ENCODE assay signal across 17 cellular contexts in the genomic region with DNA sequence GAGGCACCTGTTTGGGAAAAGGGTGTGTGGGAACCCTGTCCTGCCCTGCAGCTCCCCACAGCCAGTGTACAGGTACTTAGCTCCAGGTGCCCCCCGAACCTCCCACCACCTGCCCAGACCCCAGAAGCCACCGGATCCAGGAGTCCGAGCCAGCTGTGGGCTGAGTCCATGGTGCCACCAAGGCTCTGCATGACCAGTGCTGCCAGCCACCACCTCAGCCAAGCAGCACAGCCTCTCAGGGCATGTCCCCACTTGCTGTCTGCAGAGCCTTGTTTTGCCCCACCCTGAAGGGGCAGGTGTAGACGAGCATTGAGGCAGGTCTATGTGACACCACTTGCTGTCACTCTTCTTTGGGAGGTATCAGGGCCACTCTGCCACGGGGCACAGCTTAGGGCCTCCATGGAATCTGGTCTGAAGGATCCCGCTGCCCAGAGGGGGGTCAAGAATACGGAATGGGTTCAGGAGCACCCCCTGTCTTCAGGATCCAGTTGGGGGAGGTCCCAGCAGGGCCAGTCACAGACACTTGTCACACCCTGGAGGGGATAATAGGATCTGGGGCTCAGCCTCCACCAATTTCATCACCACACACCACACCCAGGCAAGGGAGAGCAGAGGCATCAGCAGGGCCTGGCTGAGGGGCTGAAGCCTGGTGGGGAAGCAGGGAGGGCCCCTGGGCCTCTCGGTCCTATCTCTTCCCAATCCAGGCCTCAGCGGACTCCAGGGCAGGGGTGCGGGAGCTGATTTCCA. TPM values are rescaled to one million over a fixed set of nuclear protein-coding genes. Genes with fewer than 3 reads are reported as not detected.
DNase-seq lines count a peak whose midpoint lies in the region; ATAC-seq and TF ChIP-seq lines count a peak whose summit lies in the region.
"Had no signal": no experiment of that assay in that cellular context is flagged by ENCODE, and none has a peak within 500 bp of the region (broad histone marks: within the 10 kb centered on the region; RNA-seq: fewer than 3 reads in every experiment).

No MANE protein-coding gene starts in this region.

- DNase-seq in H7 (peak; percentile 51), PC-3 (no peak), trophoblast cell (no peak), omental fat pad (ENCODE audit: low spot score) (no peak), T-cell (no peak), COLO668 (lab: John Stamatoyannopoulos, UW; ENCODE audit: unreplicated experiment) (no peak)
- DNase-seq: activated CD4-positive, alpha-beta memory T cell treated with anti-CD3 and anti-CD28 coated beads for 36 hours; activated T-cell treated with anti-CD3 and anti-CD28 coated beads, Interleukin-2, amount 50 U/mL, for 48 hours; brain microvascular endothelial cell; immature natural killer cell; NCI-H2081 treated with DMSO at 0.1 percent for 48 hours; NK-92 treated with Interleukin-12 subunit alpha and Interleukin-12 subunit beta, amount 100 ng/mL, for 24 hours had no signal

- H3K18ac ChIP-seq in trophoblast cell (ENCODE audit: low read length), result peak overlapping the region; percentile 62

- H4K91ac ChIP-seq in trophoblast cell (ENCODE audit: low read depth, low read length), result peak overlapping the region; percentile 53

- peak overlapping the region; percentile 77 for H2BK12ac ChIP-seq in trophoblast cell (ENCODE audit: low read length)

- no CpG with 5 or more reads among the region's 10 CpGs for WGBS in trophoblast cell (ENCODE audit: extremely low coverage, insufficient coverage, insufficient read length)

- ATAC-seq in PC-3 (no peak), esophagus mucosa (peak; percentile 70), omental fat pad (ENCODE audit: low FRiP score) (no peak), GM18858 (IDR thresholded peaks at IDR 0.05; ENCODE audit: unreplicated experiment) (no peak), T-cell (replicated peaks in 1 of 4) (no peak)

- no peaks in the 10 kb centered on the region for H3K27me3 ChIP-seq in H7 (ENCODE audit: control insufficient read depth, insufficient read depth, low read length)
- H3K27me3 ChIP-seq in PC-3 (ENCODE audit: low read length), result no peaks in the 10 kb centered on the region
- H3K27me3 ChIP-seq in trophoblast cell (ENCODE audit: insufficient read depth, low read length), result no peaks in the 10 kb centered on the region
- H3K27me3 ChIP-seq: brain microvascular endothelial cell had no signal

- no peaks in the 10 kb centered on the region for H3K36me3 Mint-ChIP-seq in T-cell
- H3K36me3 Mint-ChIP-seq: activated CD4-positive, alpha-beta memory T cell treated with anti-CD3 and anti-CD28 coated beads for 36 hours; immature natural killer cell had no signal

- H3K79me2 ChIP-seq in PC-3 (ENCODE audit: low read length), result peaks cover 49% of the 10 kb centered on the region
- peaks cover 2% of the 10 kb centered on the region for H3K79me2 ChIP-seq in trophoblast cell (ENCODE audit: control insufficient read depth, insufficient read depth, low read length, poor library complexity)

- H3K23ac ChIP-seq in trophoblast cell (ENCODE audit: low read length), result no peak overlapping the region

- H3K27me3 Mint-ChIP-seq in T-cell, result peaks cover 6 to 9% of the 10 kb centered on the region in 2 donors

- no peak overlapping the region for H4K12ac ChIP-seq in trophoblast cell (ENCODE audit: low read depth, low read length)

- no peak overlapping the region for H4K8ac ChIP-seq in trophoblast cell (ENCODE audit: low read depth, low read length)

- intact Hi-C loops in PC-3 (cut with micrococcal nuclease), result loop anchor here (5.0 kb wide), 1 partner anchor 37 kb away; no protein-coding TSS in a partner anchor

- POLR2A ChIA-PET in PC-3 (lab: Charles Lee; ENCODE audit: unreplicated experiment) (no interaction called here), T-cell (lab: Charles Lee) (no interaction called here)

- no TSS peak for BruUV-seq in PC-3 (replicated peaks; lab: Mats Ljungman, UMichigan)

- H2BK5ac ChIP-seq in trophoblast cell (ENCODE audit: low read depth, low read length, poor library complexity), result no peak overlapping the region

- no peaks in the 10 kb centered on the region for H3K9me2 ChIP-seq in PC-3 (replicated peaks; ENCODE audit: low read length)

- H3K9me3 Mint-ChIP-seq in T-cell, result no peaks in the 10 kb centered on the region
- H3K9me3 Mint-ChIP-seq: activated CD4-positive, alpha-beta memory T cell treated with anti-CD3 and anti-CD28 coated beads for 36 hours; dendritic cell treated with granulocyte-macrophage colony-stimulating factor and Interleukin-4, amounts not matched to agents 40 ng/mL and 50 ng/mL, for 4 days; immature natural killer cell; nephron had no signal

- H3K4ac ChIP-seq in trophoblast cell (ENCODE audit: low read depth, low read length), result no peak overlapping the region

- no peaks in the 10 kb centered on the region for H3K36me3 ChIP-seq in H7 (replicated peaks; ENCODE audit: control insufficient read depth, insufficient read depth, low read length)
- H3K36me3 ChIP-seq in PC-3 (ENCODE audit: low read depth, low read length), result no peaks in the 10 kb centered on the region
- H3K36me3 ChIP-seq in trophoblast cell (ENCODE audit: control insufficient read depth in 1 of 2, insufficient read depth in 2 of 2, low read length in 2 of 2), result no peaks in the 10 kb centered on the region
- H3K36me3 ChIP-seq: brain microvascular endothelial cell had no signal

- peak overlapping the region; percentile 67 for H2BK120ac ChIP-seq in trophoblast cell (ENCODE audit: insufficient read depth, low read length, poor library complexity)

- no peak overlapping the region for H3K9ac ChIP-seq in PC-3 (ENCODE audit: low read length)
- no peak overlapping the region for H3K9ac ChIP-seq in trophoblast cell (ENCODE audit: low read length)

- peaks cover 86% of the 10 kb centered on the region for H3K4me1 ChIP-seq in PC-3 (ENCODE audit: insufficient read depth, low read length)
- peaks cover 10 to 17% of the 10 kb centered on the region in 2 experiments for H3K4me1 ChIP-seq in trophoblast cell (ENCODE audit: control insufficient read depth in 1 of 2, insufficient read depth in 2 of 2, low read length in 2 of 2)

- H3K27ac Mint-ChIP-seq in T-cell, result no peak overlapping the region
- H3K27ac Mint-ChIP-seq: activated CD4-positive, alpha-beta memory T cell treated with anti-CD3 and anti-CD28 coated beads for 36 hours; dendritic cell treated with granulocyte-macrophage colony-stimulating factor and Interleukin-4, amounts not matched to agents 40 ng/mL and 50 ng/mL, for 4 days; immature natural killer cell had no signal

- H3K4me3 ChIP-seq in H7 (ENCODE audit: insufficient read depth, low read depth, low read length), result no peak overlapping the region
- no peak overlapping the region for H3K4me3 ChIP-seq in PC-3 (ENCODE audit: low read length)
- H3K4me3 ChIP-seq in trophoblast cell (ENCODE audit: low read depth, low read length), result no peak overlapping the region

- peak overlapping the region; percentile 92 for H2AK5ac ChIP-seq in trophoblast cell (ENCODE audit: low read length)

- no peak overlapping the region for H3K4me2 ChIP-seq in PC-3 (ENCODE audit: low read length)
- no peak overlapping the region for H3K4me2 ChIP-seq in trophoblast cell (ENCODE audit: low read length)

- peak overlapping the region; percentile 59 for H3K14ac ChIP-seq in trophoblast cell (ENCODE audit: low read length)

- H3F3A ChIP-seq in PC-3 (ENCODE audit: low read length, unreplicated experiment), result no peaks in the 10 kb centered on the region

- no peaks in the 10 kb centered on the region for H3K9me3 ChIP-seq in PC-3 (ENCODE audit: low read length)
- no peaks in the 10 kb centered on the region for H3K9me3 ChIP-seq in trophoblast cell (ENCODE audit: insufficient read depth, low read depth, low read length)

- H3K27ac ChIP-seq in PC-3 (ENCODE audit: low read length), result peak overlapping the region; percentile 87; the same call in 1 of the 2 replicates
- no peak overlapping the region for H3K27ac ChIP-seq in trophoblast cell (ENCODE audit: low read depth, low read length)
- H3K27ac ChIP-seq: brain microvascular endothelial cell had no signal

- peaks cover 0 to 5% (median 4%) of the 10 kb centered on the region in 3 donors for H3K4me1 Mint-ChIP-seq in T-cell

- H2AFZ ChIP-seq in PC-3 (ENCODE audit: low read length) (no peak overlapping the region), trophoblast cell (ENCODE audit: insufficient read depth, low read length, poor library complexity) (no peak overlapping the region)

- no peaks in the 10 kb centered on the region for H4K20me1 ChIP-seq in PC-3 (ENCODE audit: low read length)

- peaks cover 26% of the 10 kb centered on the region for H3K79me1 ChIP-seq in trophoblast cell (ENCODE audit: low read length)

- TF ChIP-seq CTCF in PC-3 (conservative IDR thresholded peaks at IDR 0.05; ENCODE audit: low read depth, low read length) (no peak), omental fat pad (IDR thresholded peaks at IDR 0.05) (no peak)

- H3K4me3 Mint-ChIP-seq in T-cell, result no peak overlapping the region
- H3K4me3 Mint-ChIP-seq: activated CD4-positive, alpha-beta memory T cell treated with anti-CD3 and anti-CD28 coated beads for 36 hours; dendritic cell treated with granulocyte-macrophage colony-stimulating factor and Interleukin-4, amounts not matched to agents 40 ng/mL and 50 ng/mL, for 4 days; immature natural killer cell; nephron had no signal

- CTCF ChIA-PET in PC-3 (lab: Charles Lee), result no interaction called here
- CTCF ChIA-PET in T-cell (lab: Charles Lee), result interaction anchor here in 1 of 2 donors (1.3 kb wide), 1 partner anchor 106 kb away, joined by 3 read pairs; no protein-coding TSS in a partner anchor

RNA-seq across cellular contexts. Expression of a gene that starts 27.7 kb away (rescaled TPM):
- 16.2 and 21.0 TPM in 2 replicates for total RNA-seq in H7 (2014; rRNA removed; shearing (Covaris generic))
- 13.8 and 28.1 TPM in 2 replicates for total RNA-seq in PC-3 (2014; rRNA removed)
- 21.9 TPM for total RNA-seq in esophagus mucosa
- 10.9 and 12.8 TPM in 2 replicates for polyA plus RNA-seq in trophoblast cell (2013)
- total RNA-seq in omental fat pad, result 10 to 100 TPM in 1 of 4 donors, 1 to 10 TPM in 3; 2.6 to 10.6 (median 3.9) TPM
- 10 to 100 TPM in 3 of 5 donors, 1 to 10 TPM in 2; 7.0 to 17.6 (median 12.3) TPM for total RNA-seq in T-cell

RNA-seq across cellular contexts. Expression of a gene that starts 28.9 kb away (rescaled TPM):
- 43.3 and 63.5 TPM in 2 replicates for total RNA-seq in H7 (2014; rRNA removed; shearing (Covaris generic))
- total RNA-seq in PC-3 (2014; rRNA removed) (459 and 567 TPM in 2 replicates), esophagus mucosa (146 TPM), omental fat pad (10 to 100 TPM; 15.3 to 41.8 (median 28.6) TPM), T-cell (under 1 TPM in 4 of 5 donors, not detected in 1; 0.19 to 0.66 (median 0.41) TPM)
- 27.6 and 30.3 TPM in 2 replicates for polyA plus RNA-seq in trophoblast cell (2013)
- total RNA-seq: T-helper 1 cell treated with Interleukin-12 subunit alpha and Interleukin-12 subunit beta and Interleukin-4 antibody, amounts not matched to agents 30 ng/mL and 1 ng/mL, for 36 hours had no signal
- polyA plus RNA-seq: immature natural killer cell had no signal

RNA-seq across cellular contexts. Expression of a gene that starts 52.3 kb away (rescaled TPM):
- total RNA-seq in H7 (2014; rRNA removed; shearing (Covaris generic)), result 6.4 and 9.1 TPM in 2 replicates
- total RNA-seq in PC-3 (2014; rRNA removed) (9.6 and 11.6 TPM in 2 replicates), esophagus mucosa (11.4 TPM), omental fat pad (10 to 100 TPM in 1 of 4 donors, 1 to 10 TPM in 3; 2.0 to 13.3 (median 4.7) TPM), T-cell (10 to 100 TPM in 3 of 5 donors, 1 to 10 TPM in 2; 6.6 to 13.2 (median 11.3) TPM)
- polyA plus RNA-seq in trophoblast cell (2013), result 1.8 and 4.1 TPM in 2 replicates

Comparison
In these comparisons a context has a peak if more than half of its experiments do, and no peak if none do; other contexts are left out.
1. RNA of a gene that starts 28.9 kb away (total RNA-seq): 459 to 567 TPM in PC-3, 146 TPM in esophagus mucosa (single experiment), 43.3 to 63.5 TPM in H7 and 15.3 to 41.8 TPM in omental fat pad; 0.19 to 0.66 TPM in T-cell; every median in the first group is over 4 times any median in the second.